Comparison of ENCODE assay signal across 10 cellular contexts in the genomic region with DNA sequence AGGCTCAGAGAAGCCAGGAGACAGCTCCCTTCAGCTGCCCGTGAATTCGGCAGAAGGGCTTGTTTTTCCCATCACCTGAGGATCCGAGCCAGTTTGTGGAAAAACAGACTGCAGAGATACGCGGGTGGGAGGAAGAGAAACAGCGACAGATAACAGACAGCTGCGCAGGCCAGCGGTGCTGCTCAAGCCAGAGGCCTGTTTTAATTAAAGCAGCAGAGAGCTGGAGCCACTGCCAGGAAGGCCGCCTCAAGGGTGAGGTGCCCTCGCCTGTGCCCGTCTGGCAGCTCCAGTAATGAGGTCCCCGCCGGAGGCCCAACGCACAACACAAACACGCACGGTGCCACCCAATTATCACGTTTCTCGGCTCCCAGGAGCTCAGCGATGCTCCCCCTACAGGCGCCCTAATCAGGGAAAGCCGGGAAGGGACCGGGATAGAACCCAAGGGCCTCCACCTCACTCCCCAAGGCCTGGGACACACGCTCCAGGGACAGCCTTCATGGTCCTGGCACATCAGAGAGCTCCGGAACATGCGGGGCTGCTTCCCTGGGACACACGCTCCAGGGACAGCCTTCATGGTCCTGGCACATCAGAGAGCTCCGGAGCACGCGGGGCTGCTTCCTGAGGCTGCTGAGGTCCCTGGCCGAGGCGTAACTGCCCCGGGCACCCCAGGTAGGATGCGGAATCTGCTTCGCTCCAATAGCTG.
DNase-seq lines count a peak whose midpoint lies in the region; ATAC-seq, FAIRE-seq and TF ChIP-seq lines count a peak whose summit lies in the region.
"Had no signal": no experiment of that assay in that cellular context is flagged by ENCODE, and none has a peak within 500 bp of the region (broad histone marks: within the 10 kb centered on the region; RNA-seq: fewer than 3 reads in every experiment).

No MANE protein-coding gene starts in this region.

- H3K27me3 ChIP-seq in dorsolateral prefrontal cortex, result no peaks in the 10 kb centered on the region
- H3K27me3 ChIP-seq in kidney epithelial cell (ENCODE audit: control insufficient read depth, insufficient read depth, low read length), result no peaks in the 10 kb centered on the region
- no peaks in the 10 kb centered on the region for H3K27me3 ChIP-seq in skeletal muscle satellite cell (ENCODE audit: control insufficient read depth, insufficient read depth, low read length)
- no peaks in the 10 kb centered on the region for H3K27me3 ChIP-seq in MG63
- no peaks in the 10 kb centered on the region for H3K27me3 ChIP-seq in small intestine (ENCODE audit: control insufficient read depth in 2 of 2, insufficient read depth in 2 of 2, low read length in 2 of 2)
- no peaks in the 10 kb centered on the region for H3K27me3 ChIP-seq in CD4-positive, alpha-beta memory T cell (ENCODE audit: insufficient read depth, low read length)

- 77 to 91% (median 89%) methylated on average over 34 of the region's 34 CpGs for WGBS in small intestine, 3 donors

- CTCF ChIA-PET in CD4-positive, alpha-beta memory T cell (lab: Charles Lee; ENCODE audit: partially characterized antibody), result interaction anchor here (1.0 kb wide), 1 partner anchor 345 kb away, joined by 3 read pairs; no protein-coding TSS in a partner anchor

- no peaks in the 10 kb centered on the region for H3K4me1 Mint-ChIP-seq in HFFc6 (ENCODE audit: low read depth)
- peaks cover 0 to 6% (median 5%) of the 10 kb centered on the region in 4 donors for H3K4me1 Mint-ChIP-seq in CD4-positive, alpha-beta memory T cell

- intact Hi-C loops in dorsolateral prefrontal cortex (cut with DNase I), result no loop called here
- intact Hi-C loops in CD4-positive, alpha-beta memory T cell (cut with micrococcal nuclease), result no loop called here

- peaks cover 2% of the 10 kb centered on the region; the same call in 1 of the 2 replicates for H3K27me3 Mint-ChIP-seq in HFFc6 (ENCODE audit: insufficient read depth)
- no peaks in the 10 kb centered on the region for H3K27me3 Mint-ChIP-seq in CD4-positive, alpha-beta memory T cell

- H3K36me3 Mint-ChIP-seq in HFFc6 (ENCODE audit: low read depth), result peaks cover 7% of the 10 kb centered on the region
- H3K36me3 Mint-ChIP-seq in CD4-positive, alpha-beta memory T cell, result peaks cover 2 to 7% of the 10 kb centered on the region in 2 donors

- H3K4me3 Mint-ChIP-seq in HFFc6, result no peak overlapping the region
- H3K4me3 Mint-ChIP-seq in CD4-positive, alpha-beta memory T cell, result no peak overlapping the region

- H3K4me3 ChIP-seq in dorsolateral prefrontal cortex, result peak overlapping the region in 32 of 59 donors; percentile 0 to 46 (median 14)
- H3K4me3 ChIP-seq in kidney epithelial cell (ENCODE audit: low read depth, low read length), result no peak overlapping the region
- no peak overlapping the region for H3K4me3 ChIP-seq in skeletal muscle satellite cell (ENCODE audit: low read length)
- H3K4me3 ChIP-seq in MG63, result no peak overlapping the region
- no peak overlapping the region for H3K4me3 ChIP-seq in small intestine (ENCODE audit: low read depth in 1 of 2, low read length in 2 of 2)
- H3K4me3 ChIP-seq in CD4-positive, alpha-beta memory T cell (ENCODE audit: low read length in 2 of 2), result no peak overlapping the region

- TF ChIP-seq CTCF in HFFc6 (IDR thresholded peaks at IDR 0.05) (peak; percentile 43; the same call in 1 of the 2 replicates), dorsolateral prefrontal cortex (IDR thresholded peaks at IDR 0.05 in 54 of 56, conservative IDR thresholded peaks at IDR 0.05 in 2 of 56; ENCODE audit: low read depth in 1 of 56, partially characterized antibody in 56 of 56) (peak in 51 of 56 donors; percentile 3 to 63 (median 39)), kidney epithelial cell (IDR thresholded peaks at IDR 0.05; ENCODE audit: insufficient read depth, low read length, poor library complexity, severe bottlenecking) (peak; percentile 1)

- no peak overlapping the region for H3K27ac Mint-ChIP-seq in HFFc6
- H3K27ac Mint-ChIP-seq in CD4-positive, alpha-beta memory T cell, result no peak overlapping the region

- H3K4me1 ChIP-seq in skeletal muscle satellite cell (ENCODE audit: control insufficient read depth, insufficient read depth, low read length) (peaks cover 36% of the 10 kb centered on the region), small intestine (ENCODE audit: control insufficient read depth in 2 of 2, insufficient read depth in 1 of 2, low read depth in 1 of 2, low read length in 1 of 2) (no peaks in the 10 kb centered on the region)
- no peaks in the 10 kb centered on the region for H3K4me1 ChIP-seq in CD4-positive, alpha-beta memory T cell (ENCODE audit: insufficient read depth, low read length)

- DNase-seq in HFFc6 (no peak), dorsolateral prefrontal cortex (peak in 7 of 10 donors; percentile 47 to 59 (median 53)), kidney epithelial cell (ENCODE audit: low read depth) (no peak), MG63 (no peak), small intestine (no peak)
- no peak for DNase-seq in CD4-positive, alpha-beta memory T cell

- H3K9me3 ChIP-seq in skeletal muscle satellite cell (replicated peaks; ENCODE audit: low read length) (no peaks in the 10 kb centered on the region), MG63 (no peaks in the 10 kb centered on the region), small intestine (ENCODE audit: control insufficient read depth, low read depth) (no peaks in the 10 kb centered on the region)
- H3K9me3 ChIP-seq in CD4-positive, alpha-beta memory T cell (ENCODE audit: control insufficient read depth in 1 of 2, low read length in 2 of 2), result no peaks in the 10 kb centered on the region

- ATAC-seq in esophagus mucosa, result no peak

- POLR2A ChIA-PET in CD4-positive, alpha-beta memory T cell (lab: Charles Lee; ENCODE audit: partially characterized antibody), result no interaction called here

- H3K27ac ChIP-seq in dorsolateral prefrontal cortex, result peak overlapping the region in 55 of 59 donors; percentile 4 to 90 (median 71)
- H3K27ac ChIP-seq in small intestine (ENCODE audit: low read depth in 1 of 2, low read length in 1 of 2), result peak overlapping the region in 1 of 2 donors; percentile 7
- H3K27ac ChIP-seq in CD4-positive, alpha-beta memory T cell (ENCODE audit: low read depth, low read length), result no peak overlapping the region
- H3K27ac ChIP-seq: KMS-11 had no signal

- peaks cover 5% of the 10 kb centered on the region; the same call in 1 of the 2 replicates for H3K9me3 Mint-ChIP-seq in HFFc6
- peaks cover 0 to 4% (median 0%) of the 10 kb centered on the region in 8 donors for H3K9me3 Mint-ChIP-seq in CD4-positive, alpha-beta memory T cell

- FAIRE-seq in small intestine (lab: Jason Lieb, UNC), result no peak
- FAIRE-seq: endothelial cell of umbilical vein had no signal

- peak overlapping the region; percentile 51 for H3K9ac ChIP-seq in skeletal muscle satellite cell (ENCODE audit: low read depth, low read length)
- H3K9ac ChIP-seq: KMS-11 had no signal

- H3K36me3 ChIP-seq in kidney epithelial cell (ENCODE audit: control insufficient read depth, insufficient read depth, low read length) (no peaks in the 10 kb centered on the region), skeletal muscle satellite cell (ENCODE audit: insufficient read depth, low read length) (no peaks in the 10 kb centered on the region), MG63 (no peaks in the 10 kb centered on the region), small intestine (ENCODE audit: control insufficient read depth in 2 of 2, insufficient read depth in 2 of 2, low read length in 2 of 2) (no peaks in the 10 kb centered on the region)
- no peaks in the 10 kb centered on the region for H3K36me3 ChIP-seq in CD4-positive, alpha-beta memory T cell (ENCODE audit: insufficient read depth, low read length)

- peak overlapping the region; percentile 11 for H3K4me2 ChIP-seq in skeletal muscle satellite cell (ENCODE audit: low read length)
- H3K4me2 ChIP-seq: KMS-11 had no signal

Comparison
In these comparisons a context has a peak if more than half of its experiments do, and no peak if none do; other contexts are left out.
1. DNase-seq: peak in dorsolateral prefrontal cortex (7 of 10); none in HFFc6 (single experiment), kidney epithelial cell (single experiment), MG63 (single experiment), small intestine (single experiment) and CD4-positive, alpha-beta memory T cell (0 of 5).
2. H3K4me3 ChIP-seq: peak in dorsolateral prefrontal cortex (32 of 59); none in kidney epithelial cell (single experiment), skeletal muscle satellite cell (single experiment), MG63 (single experiment), small intestine (0 of 2) and CD4-positive, alpha-beta memory T cell (0 of 2).
3. Peak in every context shown above with its lines, with median percentiles within 50 percentile points of each other: CTCF ChIP-seq.